1 cellular context compared by ENCODE assay signal in genomic region chrX:3286196-3286920, GRCh38.
TF ChIP-seq lines count a peak whose summit lies in the region.

No MANE protein-coding gene starts in this region.

TF ChIP-seq in GM23338, 12 proteins besides CTCF, POLR2A, EP300 and RAD21 (continued from another document):
- no peak for TF ChIP-seq ZNF462 (CRISPR knock-in tag; IDR thresholded peaks at IDR 0.05)
- TF ChIP-seq JUNB (IDR thresholded peaks at IDR 0.05; ENCODE audit: unreplicated experiment) = no peak
- no peak for TF ChIP-seq EZH2 (IDR thresholded peaks at IDR 0.05; ENCODE audit: low read depth, unreplicated experiment)
- TF ChIP-seq ZNF114 (CRISPR knock-in tag; IDR thresholded peaks at IDR 0.05) = no peak
